23 cellular contexts compared by ENCODE assay signal in genomic region chr14:90519262-90519920, GRCh38.
DNase-seq lines count a peak whose midpoint lies in the region; ATAC-seq and TF ChIP-seq lines count a peak whose summit lies in the region.
"Had no signal": no experiment of that assay in that cellular context is flagged by ENCODE, and none has a peak within 500 bp of the region (broad histone marks: within the 10 kb centered on the region; RNA-seq: fewer than 3 reads in every experiment).

No MANE protein-coding gene starts in this region.

- H3K27me3 Mint-ChIP-seq in endothelial cell (ENCODE audit: unreplicated experiment), result peaks cover 5% of the 10 kb centered on the region
- H3K27me3 Mint-ChIP-seq: CD4-positive, alpha-beta T cell had no signal

- no peak overlapping the region for H3K27ac Mint-ChIP-seq in endothelial cell (ENCODE audit: unreplicated experiment)
- H3K27ac Mint-ChIP-seq: activated naive CD4-positive, alpha-beta T cell treated with anti-CD3 and anti-CD28 coated beads for 36 hours; activated T-cell treated with anti-CD3 and anti-CD28 coated beads, Interleukin-2, amount 50 U/mL, for 72 hours; CD4-positive, alpha-beta T cell; stimulated activated effector memory CD8-positive, alpha-beta T cell treated with anti-CD3 and anti-CD28 coated beads, Interleukin-12 subunit alpha, Interleukin-12 subunit beta, amount 100 ng/mL, for 72 hours had no signal

- H3K79me2 ChIP-seq in OCI-LY7 (ENCODE audit: insufficient read depth, low read depth, low read length), result no peaks in the 10 kb centered on the region
- H3K79me2 ChIP-seq in SK-N-SH (ENCODE audit: insufficient read depth), result no peaks in the 10 kb centered on the region

- no peaks in the 10 kb centered on the region for H3K27me3 ChIP-seq in stomach smooth muscle (ENCODE audit: control insufficient read depth in 1 of 2, insufficient read depth in 2 of 2, low read length in 2 of 2)
- H3K27me3 ChIP-seq in SK-N-SH (ENCODE audit: insufficient read depth), result no peaks in the 10 kb centered on the region
- H3K27me3 ChIP-seq: cardiac muscle cell, dorsolateral prefrontal cortex had no signal

- H3K9me3 ChIP-seq in OCI-LY7 (ENCODE audit: low read length), result no peaks in the 10 kb centered on the region
- H3K9me3 ChIP-seq in stomach smooth muscle (ENCODE audit: control insufficient read depth in 2 of 2, low read length in 2 of 2), result peaks cover 0 to 7% of the 10 kb centered on the region in 2 donors
- H3K9me3 ChIP-seq in SK-N-SH, result no peaks in the 10 kb centered on the region
- H3K9me3 ChIP-seq: psoas muscle had no signal

- 88% methylated on average over 9 of the region's 10 CpGs for WGBS in SK-N-SH (ENCODE audit: low lambda C conversion rate)

- TF ChIP-seq RAD21 in SK-N-SH (IDR thresholded peaks at IDR 0.05; ENCODE audit: low read length), result no peak

- peak; percentile 31; the same call in 1 of the 2 replicates for TF ChIP-seq CTCF in OCI-LY7 (conservative IDR thresholded peaks at IDR 0.05; ENCODE audit: low read length)
- no peak for TF ChIP-seq CTCF in endothelial cell (IDR thresholded peaks at IDR 0.05; ENCODE audit: unreplicated experiment)
- no peak for TF ChIP-seq CTCF in SK-N-SH (IDR thresholded peaks at IDR 0.05)

- peak; percentile 13 for DNase-seq in DMS53 (lab: John Stamatoyannopoulos, UW)
- DNase-seq in DMS53 treated with DMSO at 0.1 percent for 48 hours (lab: John Stamatoyannopoulos, UW; ENCODE audit: unreplicated experiment), result no peak
- DNase-seq in OCI-LY7 (ENCODE audit: low spot score), result no peak
- DNase-seq in endothelial cell (ENCODE audit: low spot score), result no peak
- DNase-seq in SK-N-SH, result no peak
- no peak for DNase-seq in NCI-H2196 (lab: John Stamatoyannopoulos, UW; ENCODE audit: unreplicated experiment)
- DNase-seq: amniotic stem cell, GF-D8, midbrain, NCI-H1436, psoas muscle, SIG-M5 had no signal

- H3K4me3 ChIP-seq in OCI-LY7 (ENCODE audit: low read depth, low read length, poor library complexity, severe bottlenecking) (no peak overlapping the region), stomach smooth muscle (ENCODE audit: low read length in 2 of 2) (no peak overlapping the region), SK-N-SH (ENCODE audit: low read depth in 2 of 2, low read length in 1 of 2) (no peak overlapping the region)
- H3K4me3 ChIP-seq: cardiac muscle cell, dorsolateral prefrontal cortex, psoas muscle had no signal

- H3K4me3 Mint-ChIP-seq in endothelial cell (ENCODE audit: unreplicated experiment), result peak overlapping the region; percentile 11
- H3K4me3 Mint-ChIP-seq: activated naive CD4-positive, alpha-beta T cell treated with anti-CD3 and anti-CD28 coated beads for 36 hours; activated T-cell treated with anti-CD3 and anti-CD28 coated beads, Interleukin-2, amount 50 U/mL, for 72 hours; CD4-positive, alpha-beta T cell; neural crest cell; stimulated activated effector memory CD8-positive, alpha-beta T cell treated with anti-CD3 and anti-CD28 coated beads, Interleukin-12 subunit alpha, Interleukin-12 subunit beta, amount 100 ng/mL, for 72 hours had no signal

- BruUV-seq in OCI-LY7 (replicated peaks; lab: Mats Ljungman, UMichigan), result no TSS peak

- H3K9me2 ChIP-seq in OCI-LY7 (ENCODE audit: insufficient read depth, low read length), result no peaks in the 10 kb centered on the region
- H3K9me2 ChIP-seq in SK-N-SH, result no peaks in the 10 kb centered on the region

- H3K9ac ChIP-seq in stomach smooth muscle (ENCODE audit: low read length in 2 of 2), result no peak overlapping the region
- H3K9ac ChIP-seq in SK-N-SH, result no peak overlapping the region

- H4K20me1 ChIP-seq in OCI-LY7 (ENCODE audit: insufficient read depth, low read length) (no peaks in the 10 kb centered on the region), SK-N-SH (ENCODE audit: insufficient read depth) (no peaks in the 10 kb centered on the region)

- no peak for ATAC-seq in HG03196 (IDR thresholded peaks at IDR 0.05; ENCODE audit: unreplicated experiment)
- ATAC-seq: psoas muscle had no signal

- H3K4me2 ChIP-seq in OCI-LY7 (ENCODE audit: low read length) (no peak overlapping the region), SK-N-SH (no peak overlapping the region)

- H3K27ac ChIP-seq in OCI-LY7 (ENCODE audit: low read depth, low read length, poor library complexity, severe bottlenecking) (no peak overlapping the region), stomach smooth muscle (ENCODE audit: low read length) (peak overlapping the region; percentile 90), SK-N-SH (ENCODE audit: low read depth in 2 of 2, low read length in 1 of 2) (no peak overlapping the region)
- H3K27ac ChIP-seq: 22Rv1, cardiac muscle cell, epithelial cell of prostate, psoas muscle had no signal

- no peaks in the 10 kb centered on the region for H3K9me3 Mint-ChIP-seq in endothelial cell (ENCODE audit: unreplicated experiment)
- H3K9me3 Mint-ChIP-seq: activated naive CD4-positive, alpha-beta T cell treated with anti-CD3 and anti-CD28 coated beads for 36 hours; activated T-cell treated with anti-CD3 and anti-CD28 coated beads, Interleukin-2, amount 50 U/mL, for 72 hours; CD4-positive, alpha-beta T cell; neural crest cell; stimulated activated effector memory CD8-positive, alpha-beta T cell treated with anti-CD3 and anti-CD28 coated beads, Interleukin-12 subunit alpha, Interleukin-12 subunit beta, amount 100 ng/mL, for 72 hours had no signal

- H3K36me3 Mint-ChIP-seq in endothelial cell (ENCODE audit: low read depth, unreplicated experiment), result no peaks in the 10 kb centered on the region
- H3K36me3 Mint-ChIP-seq: stimulated activated effector memory CD8-positive, alpha-beta T cell treated with anti-CD3 and anti-CD28 coated beads, Interleukin-12 subunit alpha, Interleukin-12 subunit beta, amount 100 ng/mL, for 72 hours had no signal

- POLR2A ChIA-PET in OCI-LY7 (lab: Charles Lee) (no interaction called here), SK-N-SH (lab: Yijun Ruan, JAX) (no interaction called here)

- H3K4me1 ChIP-seq in OCI-LY7 (ENCODE audit: insufficient read depth, low read length, poor library complexity, severe bottlenecking), result no peaks in the 10 kb centered on the region
- peaks cover 71% of the 10 kb centered on the region for H3K4me1 ChIP-seq in stomach smooth muscle (ENCODE audit: control insufficient read depth, insufficient read depth, low read length)
- peaks cover 20 to 41% of the 10 kb centered on the region in 2 experiments; a peak in 3 of 4 replicates for H3K4me1 ChIP-seq in SK-N-SH (ENCODE audit: control insufficient read depth in 1 of 2, insufficient read depth in 2 of 2, low read depth in 1 of 2, low read length in 1 of 2)

- H3K4me1 Mint-ChIP-seq in endothelial cell (ENCODE audit: unreplicated experiment), result no peaks in the 10 kb centered on the region
- H3K4me1 Mint-ChIP-seq: stimulated activated effector memory CD8-positive, alpha-beta T cell treated with anti-CD3 and anti-CD28 coated beads, Interleukin-12 subunit alpha, Interleukin-12 subunit beta, amount 100 ng/mL, for 72 hours had no signal

- intact Hi-C loops in OCI-LY7 (cut with micrococcal nuclease; ENCODE audit: unreplicated experiment), result loop anchor here (10.0 kb wide), 1 partner anchor 215 kb away; no protein-coding TSS in a partner anchor

- no peak overlapping the region for H2AFZ ChIP-seq in OCI-LY7 (ENCODE audit: low read length)
- no peak overlapping the region for H2AFZ ChIP-seq in SK-N-SH (ENCODE audit: low read depth)

- H3K36me3 ChIP-seq in OCI-LY7 (ENCODE audit: insufficient read depth, low read length) (no peaks in the 10 kb centered on the region), stomach smooth muscle (ENCODE audit: control insufficient read depth in 2 of 2, insufficient read depth in 2 of 2, low read length in 2 of 2) (no peaks in the 10 kb centered on the region), SK-N-SH (replicated peaks in 1 of 2; ENCODE audit: control insufficient read depth in 1 of 2, insufficient read depth in 2 of 2, low read length in 1 of 2) (no peaks in the 10 kb centered on the region)
- H3K36me3 ChIP-seq: cardiac muscle cell had no signal

- TF ChIP-seq EP300 in SK-N-SH (IDR thresholded peaks at IDR 0.05; ENCODE audit: borderline replicate concordance in 1 of 2, low read depth in 1 of 2, low read length in 1 of 2), result no peak

- no peaks in the 10 kb centered on the region for H3F3A ChIP-seq in SK-N-SH (replicated peaks; ENCODE audit: insufficient read depth)

- CTCF ChIA-PET in OCI-LY7 (lab: Charles Lee; ENCODE audit: unreplicated experiment), result no interaction called here
- CTCF ChIA-PET in SK-N-SH (lab: Yijun Ruan, JAX), result interaction anchor here (0.7 to 1.4 kb wide), 4 partner anchors 112 to 177 kb away, joined by 3 to 5 read pairs (median 4); no protein-coding TSS in a partner anchor

TF ChIP-seq in SK-N-SH, 30 proteins besides CTCF, POLR2A, EP300 and RAD21 (continues in another document):
- TF ChIP-seq ELF1 (IDR thresholded peaks at IDR 0.05) (no peak), RFX5 (IDR thresholded peaks at IDR 0.05; ENCODE audit: low read length) (no peak), FOSL2 (IDR thresholded peaks at IDR 0.05; ENCODE audit: borderline replicate concordance, low read depth) (no peak), GABPA (IDR thresholded peaks at IDR 0.05; ENCODE audit: low read depth) (no peak), EZH2phosphoT487 (IDR thresholded peaks at IDR 0.05; ENCODE audit: borderline replicate concordance, low read depth) (no peak), REST (IDR thresholded peaks at IDR 0.05; ENCODE audit: low read depth, low read length) (no peak)
